In the genomic region with DNA sequence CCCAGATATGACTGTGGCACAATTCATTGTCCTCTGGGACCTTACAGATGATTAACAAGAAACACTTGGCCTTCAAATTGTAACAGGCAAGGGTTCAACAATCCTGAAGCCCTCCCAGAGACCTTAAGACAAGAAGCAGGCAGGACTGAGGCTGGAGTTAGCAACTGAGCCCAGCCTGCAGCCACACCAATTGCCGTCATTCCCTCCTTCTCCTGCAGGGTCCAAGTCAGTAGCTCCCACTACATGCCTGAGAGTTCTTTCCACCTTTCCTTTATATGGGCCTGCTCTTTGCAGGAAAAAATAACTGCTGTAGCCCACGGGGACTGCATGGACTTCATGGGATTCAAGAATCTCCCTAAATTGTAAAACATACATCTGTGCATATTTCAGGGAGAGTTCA, we compare ENCODE assay signal across 29 cellular contexts. TPM values are rescaled to one million over a fixed set of nuclear protein-coding genes. Genes with fewer than 3 reads are reported as not detected.
"Had no signal": no experiment of that assay in that cellular context is flagged by ENCODE, and none has a peak within 500 bp of the region (broad histone marks: within the 10 kb centered on the region; RNA-seq: fewer than 3 reads in every experiment).

No MANE protein-coding gene starts in this region.

- H3K9ac ChIP-seq: neural progenitor cell, parathyroid adenoma had no signal

- H3K9me3 ChIP-seq: prostate gland, testis had no signal

- H3K4me2 ChIP-seq: hepatocyte, neural progenitor cell had no signal

- H3K4me1 ChIP-seq: neural progenitor cell, parathyroid adenoma, prostate gland, testis, transverse colon had no signal

- H3K79me2 ChIP-seq: hepatocyte, parathyroid adenoma had no signal

- H3K36me3 Mint-ChIP-seq: mesothelial cell of epicardium, natural killer cell, neural progenitor cell had no signal

- H3K4me3 ChIP-seq: coronary artery, hepatocyte, neural progenitor cell, prostate gland, testis, transverse colon had no signal

- H3K27me3 ChIP-seq: hepatocyte, neural progenitor cell, testis, transverse colon had no signal

- DNase-seq: effector CD4-positive, alpha-beta T cell; foreskin melanocyte; left colon; mammary epithelial cell; natural killer cell; stimulated activated CD4-positive, alpha-beta T cell treated with anti-CD3 and anti-CD28 coated beads, Interleukin-2, amount 100 ng/mL, for 24 hours; stimulated activated CD4-positive, alpha-beta T cell treated with anti-CD3 and anti-CD28 coated beads, Interleukin-4, amount 100 ng/mL, for 4 hours; stimulated activated naive B cell treated with anti-CD40 and anti-IgM and Interleukin-4, amounts not matched to agents 10 μg/mL and 1 μg/mL and 100 μg/mL, for 72 hours; stimulated activated naive CD8-positive, alpha-beta T cell treated with anti-CD3 and anti-CD28 coated beads, Interleukin-15, amount 100 ng/mL, for 72 hours; testis; transverse colon had no signal

- ATAC-seq: left colon; natural killer cell; sciatic nerve; stimulated activated naive B cell treated with anti-CD40 and anti-IgM and Interleukin-4, amounts not matched to agents 10 μg/mL and 1 μg/mL and 100 μg/mL, for 72 hours; stimulated activated naive CD8-positive, alpha-beta T cell treated with anti-CD3 and anti-CD28 coated beads, Interleukin-15, amount 100 ng/mL, for 72 hours had no signal

- H3K4me3 Mint-ChIP-seq: mesothelial cell of epicardium; natural killer cell; neural progenitor cell; stimulated activated naive B cell treated with anti-CD40 and anti-IgM and Interleukin-4, amounts not matched to agents 10 μg/mL and 1 μg/mL and 100 μg/mL, for 72 hours; stimulated activated naive CD8-positive, alpha-beta T cell treated with anti-CD3 and anti-CD28 coated beads, Interleukin-15, amount 100 ng/mL, for 72 hours had no signal

- H3K4me1 Mint-ChIP-seq: mesothelial cell of epicardium; natural killer cell; stimulated activated naive B cell treated with anti-CD40 and anti-IgM and Interleukin-4, amounts not matched to agents 10 μg/mL and 1 μg/mL and 100 μg/mL, for 72 hours; stimulated activated naive CD8-positive, alpha-beta T cell treated with anti-CD3 and anti-CD28 coated beads, Interleukin-15, amount 100 ng/mL, for 72 hours had no signal

- H3K27ac Mint-ChIP-seq: mesothelial cell of epicardium; natural killer cell; neural progenitor cell; stimulated activated naive B cell treated with anti-CD40 and anti-IgM and Interleukin-4, amounts not matched to agents 10 μg/mL and 1 μg/mL and 100 μg/mL, for 72 hours; stimulated activated naive CD8-positive, alpha-beta T cell treated with anti-CD3 and anti-CD28 coated beads, Interleukin-15, amount 100 ng/mL, for 72 hours had no signal

- H3K9me3 Mint-ChIP-seq: natural killer cell had no signal

- H3K36me3 ChIP-seq: neural progenitor cell, prostate gland, transverse colon had no signal

- H3K27ac ChIP-seq: coronary artery, hepatocyte, neural progenitor cell, parathyroid adenoma, prostate gland, testis, transverse colon had no signal

- H2AFZ ChIP-seq: hepatocyte, neural progenitor cell, parathyroid adenoma had no signal

RNA-seq across cellular contexts. Expression of a gene that starts 2.4 kb away (rescaled TPM):
- total RNA-seq: cerebellum, dermis microvascular lymphatic vessel endothelial cell, kidney epithelial cell, left colon, lower leg skin, mammary epithelial cell, mesothelial cell of epicardium, myocyte, natural killer cell, sciatic nerve, skeletal muscle tissue, subcutaneous adipose tissue, transverse colon, urinary bladder had no signal
- polyA plus RNA-seq: esophagus, mammary epithelial cell, urinary bladder had no signal

RNA-seq across cellular contexts. Expression of a gene that starts 22.4 kb away (rescaled TPM):
- total RNA-seq: myocyte, natural killer cell had no signal

RNA-seq across cellular contexts. Expression of a gene that starts 49.6 kb away (rescaled TPM):
- total RNA-seq: cerebellum, dermis microvascular lymphatic vessel endothelial cell, hepatocyte, kidney epithelial cell, left colon, mammary epithelial cell, mesothelial cell of epicardium, mucosa of gallbladder, myocyte, natural killer cell, renal cortical epithelial cell, sciatic nerve, skeletal muscle tissue, subcutaneous adipose tissue, transverse colon, urinary bladder had no signal
- polyA plus RNA-seq: esophagus, mammary epithelial cell, urinary bladder had no signal

RNA-seq across cellular contexts. Expression of a gene that starts 53.3 kb away (rescaled TPM):
- total RNA-seq: natural killer cell, skeletal muscle tissue had no signal
